Comparison of ENCODE assay signal across 24 cellular contexts in the genomic region with DNA sequence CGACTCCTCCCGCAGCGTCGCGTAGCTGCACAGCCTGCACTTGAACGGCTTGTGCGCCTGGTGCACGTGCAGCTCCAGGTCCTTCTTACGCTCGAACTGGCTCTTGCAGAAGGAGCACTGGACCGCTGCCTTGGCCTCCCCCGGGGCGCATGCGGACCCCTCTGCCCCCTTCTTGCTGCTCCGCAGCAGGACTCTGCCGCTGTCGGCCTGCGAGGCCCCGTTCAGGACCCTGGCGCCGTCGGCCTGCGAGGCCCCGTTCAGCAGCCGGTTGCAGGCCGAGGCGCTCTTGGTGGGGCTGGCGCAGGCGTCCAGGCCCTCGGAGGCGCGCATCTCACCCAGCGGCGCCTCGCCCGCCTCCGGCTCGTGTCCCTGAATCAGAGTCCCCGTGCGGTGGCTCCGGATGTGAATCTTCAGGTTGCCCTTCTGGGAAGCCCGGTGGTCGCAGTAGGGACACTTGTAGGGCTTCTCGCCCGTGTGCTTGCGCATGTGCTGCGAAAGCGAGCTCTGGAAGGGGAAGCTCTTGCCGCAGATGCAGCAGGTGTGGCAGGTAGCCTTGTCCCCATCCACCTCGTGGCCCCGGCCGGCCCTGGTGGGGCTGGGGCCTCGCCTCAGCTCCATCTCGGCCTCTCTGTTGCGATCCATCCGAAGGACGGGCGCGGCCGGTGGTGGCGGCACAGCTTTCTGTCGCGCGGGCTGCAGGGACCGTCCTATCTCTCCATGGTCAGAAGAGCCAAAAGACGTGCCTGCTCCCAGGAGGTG.
"Had no signal": no experiment of that assay in that cellular context is flagged by ENCODE, and none has a peak within 500 bp of the region (broad histone marks: within the 10 kb centered on the region; RNA-seq: fewer than 3 reads in every experiment).

No MANE protein-coding gene starts in this region.

- H3K9me3 Mint-ChIP-seq: activated CD4-positive, alpha-beta T cell treated with anti-CD3 and anti-CD28 coated beads, Interleukin-2, amount 10 ng/mL, durations not matched to agents 7 days and 5 days; activated CD8-positive, alpha-beta T cell treated with anti-CD3 and anti-CD28 coated beads for 36 hours; activated naive CD4-positive, alpha-beta T cell treated with anti-CD3 and anti-CD28 coated beads, Interleukin-2, amount 50 U/mL, for 24 hours; activated T-cell treated with anti-CD3 and anti-CD28 coated beads, Interleukin-2, amount 50 U/mL, for 4 hours; naive thymus-derived CD4-positive, alpha-beta T cell; neural crest cell; stimulated activated naive B cell treated with anti-CD40 and anti-IgM and Interleukin-4, amounts not matched to agents 10 μg/mL and 1 μg/mL and 100 μg/mL, for 72 hours had no signal

- H3K4me1 Mint-ChIP-seq: activated CD4-positive, alpha-beta T cell treated with anti-CD3 and anti-CD28 coated beads, Interleukin-2, amount 10 ng/mL, durations not matched to agents 7 days and 5 days had no signal

- H3K9me3 ChIP-seq: body of pancreas, psoas muscle, testis had no signal

- DNase-seq: activated CD4-positive, alpha-beta T cell treated with anti-CD3 and anti-CD28 coated beads, Interleukin-2, amount 10 ng/mL, durations not matched to agents 7 days and 5 days; activated CD4-positive, CD25-positive, alpha-beta regulatory T cell treated with anti-CD3 and anti-CD28 coated beads, Interleukin-2, amount 50 U/mL, for 72 hours; activated CD8-positive, alpha-beta T cell treated with anti-CD3 and anti-CD28 coated beads for 36 hours; activated T-cell treated with anti-CD3 and anti-CD28 coated beads, Interleukin-2, amount 50 U/mL, for 4 hours; anterior cingulate cortex; body of pancreas; dermis blood vessel endothelial cell; effector CD8-positive, alpha-beta T cell; erythroblast; foreskin fibroblast; psoas muscle; stimulated activated CD4-positive, alpha-beta T cell treated with anti-CD3 and anti-CD28 coated beads, Interleukin-2, amount 100 ng/mL, for 24 hours; stimulated activated naive B cell treated with anti-CD40 and anti-IgM and Interleukin-4, amounts not matched to agents 10 μg/mL and 1 μg/mL and 100 μg/mL, for 72 hours; T-helper 1 cell; testis; trophoblast cell had no signal

- H3K27ac ChIP-seq: body of pancreas, cardiac muscle cell, psoas muscle, skin epidermis, WERI-Rb-1 had no signal

- ATAC-seq: activated CD8-positive, alpha-beta T cell treated with anti-CD3 and anti-CD28 coated beads for 36 hours; activated T-cell treated with anti-CD3 and anti-CD28 coated beads, Interleukin-2, amount 50 U/mL, for 4 hours; body of pancreas; left lobe of liver; naive thymus-derived CD4-positive, alpha-beta T cell; psoas muscle; right cardiac atrium; stimulated activated naive B cell treated with anti-CD40 and anti-IgM and Interleukin-4, amounts not matched to agents 10 μg/mL and 1 μg/mL and 100 μg/mL, for 72 hours had no signal

- H3K27me3 Mint-ChIP-seq: activated CD4-positive, alpha-beta T cell treated with anti-CD3 and anti-CD28 coated beads, Interleukin-2, amount 10 ng/mL, durations not matched to agents 7 days and 5 days; activated CD8-positive, alpha-beta T cell treated with anti-CD3 and anti-CD28 coated beads for 36 hours; activated naive CD4-positive, alpha-beta T cell treated with anti-CD3 and anti-CD28 coated beads, Interleukin-2, amount 50 U/mL, for 24 hours; naive thymus-derived CD4-positive, alpha-beta T cell; stimulated activated naive B cell treated with anti-CD40 and anti-IgM and Interleukin-4, amounts not matched to agents 10 μg/mL and 1 μg/mL and 100 μg/mL, for 72 hours had no signal

- H3K27ac Mint-ChIP-seq: activated CD4-positive, alpha-beta T cell treated with anti-CD3 and anti-CD28 coated beads, Interleukin-2, amount 10 ng/mL, durations not matched to agents 7 days and 5 days; activated CD8-positive, alpha-beta T cell treated with anti-CD3 and anti-CD28 coated beads for 36 hours; naive thymus-derived CD4-positive, alpha-beta T cell; stimulated activated naive B cell treated with anti-CD40 and anti-IgM and Interleukin-4, amounts not matched to agents 10 μg/mL and 1 μg/mL and 100 μg/mL, for 72 hours had no signal

- H3K27me3 ChIP-seq: body of pancreas, cardiac muscle cell, testis had no signal

- H3K4me3 ChIP-seq: body of pancreas, cardiac muscle cell, psoas muscle, skin epidermis had no signal

- H3K4me3 Mint-ChIP-seq: activated CD4-positive, alpha-beta T cell treated with anti-CD3 and anti-CD28 coated beads, Interleukin-2, amount 10 ng/mL, durations not matched to agents 7 days and 5 days; activated CD8-positive, alpha-beta T cell treated with anti-CD3 and anti-CD28 coated beads for 36 hours; activated naive CD4-positive, alpha-beta T cell treated with anti-CD3 and anti-CD28 coated beads, Interleukin-2, amount 50 U/mL, for 24 hours; activated T-cell treated with anti-CD3 and anti-CD28 coated beads, Interleukin-2, amount 50 U/mL, for 4 hours; naive thymus-derived CD4-positive, alpha-beta T cell; neural crest cell; stimulated activated naive B cell treated with anti-CD40 and anti-IgM and Interleukin-4, amounts not matched to agents 10 μg/mL and 1 μg/mL and 100 μg/mL, for 72 hours had no signal
